ENCODE assay signal across 8 cellular contexts in the genomic region with DNA sequence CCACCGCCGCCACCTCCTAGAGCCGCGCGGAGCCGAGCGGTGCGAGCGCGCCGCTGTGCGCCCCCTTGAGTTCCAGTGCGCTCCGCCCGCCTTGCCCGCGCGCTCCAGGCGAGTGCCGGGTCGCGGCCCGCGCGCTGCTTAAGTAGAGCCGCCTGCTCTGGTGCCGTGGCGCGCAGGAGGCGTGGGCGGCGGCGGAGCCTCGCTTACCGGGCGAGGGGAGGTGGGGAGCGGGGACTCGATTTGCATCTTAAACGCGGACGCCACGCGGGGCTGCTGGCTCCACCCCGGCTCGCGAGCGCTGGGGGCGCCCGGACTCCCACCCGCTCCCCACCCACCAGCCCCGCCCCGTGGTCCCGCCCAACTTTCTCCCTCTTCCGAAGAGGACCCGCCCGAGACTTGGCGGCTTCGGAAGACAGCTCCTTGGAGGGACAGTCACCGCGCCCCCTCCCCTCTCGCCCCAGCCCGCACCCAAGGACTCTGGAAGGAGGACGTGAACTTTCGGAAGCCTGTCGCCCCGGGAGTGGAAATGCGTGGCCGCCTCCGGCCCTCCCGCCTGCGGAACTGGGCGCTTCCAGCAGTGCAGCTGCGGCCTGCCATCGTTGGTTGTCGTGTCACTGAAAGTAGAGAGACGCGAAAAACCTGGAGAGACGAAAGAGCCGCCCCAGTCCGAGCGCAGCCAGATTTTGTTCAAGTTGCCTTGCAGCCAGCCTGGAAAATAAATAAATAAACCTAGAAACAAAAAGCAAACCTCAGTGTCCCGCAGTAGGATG. TPM values are rescaled to one million over a fixed set of nuclear protein-coding genes. Genes with fewer than 3 reads are reported as not detected.
DNase-seq lines count a peak whose midpoint lies in the region; ATAC-seq and TF ChIP-seq lines count a peak whose summit lies in the region.

A gene (minus strand): TSS at position 114 of the 770 bp plus-strand sequence. CDS start 257 bp downstream, outside the sequence.

- no peaks in the 10 kb centered on the region for H3K9me3 ChIP-seq in right lobe of liver

- H3K4me3 ChIP-seq in right lobe of liver: peak within 1 kb of the TSS; percentile 47 to 59 (median 58)

- TF ChIP-seq POLR2A in right lobe of liver (IDR thresholded peaks at IDR 0.05): peak; percentile 75

- peaks cover 0 to 4% of the 10 kb centered on the region in 2 donors for H3K27me3 ChIP-seq in right lobe of liver

- peak; percentile 37 for ATAC-seq in GM18508 (IDR thresholded peaks at IDR 0.05; ENCODE audit: insufficient read depth, unreplicated experiment)
- peak; percentile 56 for ATAC-seq in HG02973 (IDR thresholded peaks at IDR 0.05; ENCODE audit: unreplicated experiment)
- peak; percentile 76 to 82 (median 80) for ATAC-seq in right lobe of liver

- peak; percentile 15 to 31 (median 22) for TF ChIP-seq CTCF in right lobe of liver (IDR thresholded peaks at IDR 0.05)

- peak; percentile 45 for DNase-seq in 8988T
- DNase-seq in NCI-H2227 treated with DMSO at 0.1 percent for 48 hours (lab: John Stamatoyannopoulos, UW): peak; percentile 22
- peak; percentile 78 to 84 for DNase-seq in activated CD4-positive, alpha-beta T cell treated with anti-CD3 and anti-CD28 coated beads, Interleukin-2, amount 50 U/mL, for 4 hours
- peak; percentile 84 to 94 for DNase-seq in dermis microvascular lymphatic vessel endothelial cell (ENCODE audit: low read depth in 2 of 2)
- DNase-seq in right lobe of liver: peak; percentile 78 to 86 (median 85)
- peak; percentile 81 for DNase-seq in stimulated activated CD4-positive, alpha-beta T cell treated with anti-CD3 and anti-CD28 coated beads, Interleukin-4, amount 100 ng/mL, for 1 hour

- peaks cover 0 to 14% (median 2%) of the 10 kb centered on the region in 4 donors for H3K4me1 ChIP-seq in right lobe of liver

- H3K36me3 ChIP-seq in right lobe of liver: no peaks in the 10 kb centered on the region

- H3K27ac ChIP-seq in right lobe of liver: peak within 1 kb of the TSS; percentile 24 to 85 (median 56)

- WGBS in right lobe of liver (ENCODE audit: insufficient coverage, low coverage, low lambda C conversion rate, missing lambda C conversion rate): 3% methylated on average over 16 of the region's 82 CpGs

- intact Hi-C loops in right lobe of liver (cut with DNase I): no loop called here

RNA-seq across cellular contexts. Expression of the gene that starts here (rescaled TPM):
- total RNA-seq in dermis microvascular lymphatic vessel endothelial cell: 142 and 301 TPM in 2 replicates
- 10 to 100 TPM in 1 of 6 experiments, 1 to 10 TPM in 5; 3.5 to 10.9 (median 7.1) TPM for total RNA-seq in right lobe of liver

Comparison
In these comparisons a context has a peak if more than half of its experiments do, and no peak if none do; other contexts are left out.
1. Peak in every context shown above with its lines: DNase-seq, ATAC-seq, H3K4me3 ChIP-seq and H3K27ac ChIP-seq.
2. RNA of the gene that starts here (total RNA-seq): 142 to 301 TPM in dermis microvascular lymphatic vessel endothelial cell; 3.5 to 10.9 TPM in right lobe of liver; every median in the first group is over 10 times any median in the second.
3. DNase-seq: peak in every context shown above with its lines; median percentile 89 in dermis microvascular lymphatic vessel endothelial cell; 85 in right lobe of liver; 81 in activated CD4-positive, alpha-beta T cell treated with anti-CD3 and anti-CD28 coated beads, Interleukin-2, amount 50 U/mL, for 4 hours; 81 in stimulated activated CD4-positive, alpha-beta T cell treated with anti-CD3 and anti-CD28 coated beads, Interleukin-4, amount 100 ng/mL, for 1 hour; 45 in 8988T; 22 in NCI-H2227 treated with DMSO at 0.1 percent for 48 hours.